2 cellular contexts compared by ENCODE assay signal in genomic region chr20:2463616-2464365, GRCh38.
TF ChIP-seq lines count a peak whose summit lies in the region.

No MANE protein-coding gene starts in this region.

TF ChIP-seq in HepG2, 621 proteins besides CTCF, POLR2A, EP300 and RAD21:
- TF ChIP-seq RBFOX2 (IDR thresholded peaks at IDR 0.05; ENCODE audit: low read depth, low read length) (0 out of 2 replicates have a peak, but pooled peaks have one; percentile 22), ZBTB44 (CRISPR knock-in tag; IDR thresholded peaks at IDR 0.05) (no peak), POLR2AphosphoS5 (IDR thresholded peaks at IDR 0.05; ENCODE audit: low read depth, low read length) (peak; percentile 32), NFE2L2 (IDR thresholded peaks at IDR 0.05; ENCODE audit: low read length) (no peak), GPN1 (CRISPR knock-in tag; IDR thresholded peaks at IDR 0.05; ENCODE audit: borderline replicate concordance) (no peak), POLR2G (IDR thresholded peaks at IDR 0.05; ENCODE audit: low read depth, low read length) (peak; percentile 41; the same call in 1 of the 2 replicates), ZNF589 (CRISPR knock-in tag; conservative IDR thresholded peaks at IDR 0.05) (0 out of 2 replicates have a peak, but pooled peaks have one; percentile 20), GABPA (IDR thresholded peaks at IDR 0.05; ENCODE audit: low read depth, low read length) (no peak), GABPA (CRISPR knock-in tag; IDR thresholded peaks at IDR 0.05; ENCODE audit: low read depth) (peak; percentile 24; the same call in 1 of the 2 replicates), AGO2 (optimal IDR thresholded peaks at IDR 0.05; ENCODE audit: low read depth, low read length) (peak; percentile 64), HNF4A (CRISPR knock-in tag; IDR thresholded peaks at IDR 0.05) (peak; percentile 21; the same call in 1 of the 2 replicates)

TF ChIP-seq in H1, 55 proteins besides CTCF, POLR2A, EP300 and RAD21:
- peak; percentile 54 for TF ChIP-seq POLR2AphosphoS5 (IDR thresholded peaks at IDR 0.05; ENCODE audit: low read depth, low read length)
- TF ChIP-seq CHD1 (IDR thresholded peaks at IDR 0.05; ENCODE audit: low read depth, low read length), result no peak
TF ChIP-seq in H1: peak in this region for 1.
